In the genomic region with DNA sequence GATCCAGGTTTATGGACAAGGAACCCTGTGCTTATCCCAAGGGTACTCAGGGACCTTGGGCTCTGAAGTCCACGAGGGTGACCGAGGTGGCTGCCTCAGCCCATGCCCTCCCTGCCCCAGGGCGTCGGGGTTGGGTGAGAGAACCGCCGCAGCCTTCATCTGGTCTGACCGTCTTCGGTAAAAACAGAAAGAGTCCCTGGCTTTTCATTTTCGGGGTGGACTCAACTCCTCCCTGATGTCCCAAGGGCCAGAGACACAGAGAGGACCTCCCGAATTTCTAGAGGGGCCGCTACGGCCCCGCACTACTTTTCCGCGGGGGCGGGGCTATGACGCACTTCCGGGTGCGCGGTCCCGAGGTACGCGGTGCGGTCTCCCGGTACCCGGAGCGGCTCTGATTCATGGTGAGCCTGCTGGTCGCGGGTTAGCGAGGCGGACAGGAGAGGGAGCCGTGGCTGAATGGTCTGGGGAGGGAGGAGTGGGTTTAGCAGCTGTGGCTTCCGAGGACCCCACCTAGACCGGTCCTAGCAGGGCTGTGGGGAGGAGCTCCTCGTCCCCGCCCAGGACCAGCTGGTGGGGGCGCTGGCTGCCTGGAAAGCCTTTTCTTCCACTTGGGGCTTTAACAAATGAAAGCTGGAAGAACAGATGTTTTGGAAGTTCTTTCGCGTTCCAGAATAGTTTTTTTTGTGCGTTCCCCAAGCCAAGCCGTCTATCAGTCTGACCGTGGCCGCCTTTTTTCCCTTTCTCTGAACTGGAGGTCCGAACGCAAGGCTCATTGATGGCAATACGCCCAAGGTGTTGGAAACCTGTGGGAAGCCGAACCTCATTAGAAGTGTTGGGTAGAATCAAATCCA, we compare ENCODE assay signal across 1 cellular context.
TF ChIP-seq lines count a peak whose summit lies in the region.

A gene (plus strand): TSS at position 334 of the 851 bp plus-strand sequence. CDS start 7,233 bp downstream, outside the sequence.

TF ChIP-seq in K562, 482 proteins besides CTCF, POLR2A, EP300 and RAD21 (continued from another document and continues in another):
- 0 out of 4 replicates have a peak, but pooled peaks of 1 of the 2 experiments have one; percentile 26 for TF ChIP-seq NONO (IDR thresholded peaks at IDR 0.05; ENCODE audit: low read depth in 2 of 2, low read length in 1 of 2)
- TF ChIP-seq GABPA (tag; conservative IDR thresholded peaks at IDR 0.05; ENCODE audit: low read depth) = peak; percentile 97
- TF ChIP-seq FOSL1 (tag; conservative IDR thresholded peaks at IDR 0.05) = peak; percentile 62; the same call in 1 of the 2 replicates
- TF ChIP-seq SAFB (IDR thresholded peaks at IDR 0.05; ENCODE audit: borderline replicate concordance, low read depth, low read length) = no peak
- no peak for TF ChIP-seq CHD4 (IDR thresholded peaks at IDR 0.05; ENCODE audit: insufficient read depth, insufficient replicate concordance, low read depth, low read length, poor library complexity, severe bottlenecking)
- TF ChIP-seq ZNF239 (CRISPR knock-in tag; IDR thresholded peaks at IDR 0.05) = no peak
- TF ChIP-seq NR2C2 (CRISPR knock-in tag; IDR thresholded peaks at IDR 0.05) = no peak
- TF ChIP-seq NR2C2 (tag; IDR thresholded peaks at IDR 0.05) = peak; percentile 67
- TF ChIP-seq XRCC3 (IDR thresholded peaks at IDR 0.05) = no peak
- TF ChIP-seq PML (IDR thresholded peaks at IDR 0.05; ENCODE audit: low read length) = peak; percentile 76; the same call in 1 of the 2 replicates
- peak; percentile 50; the same call in 1 of the 2 replicates for TF ChIP-seq POLR2H (tag; IDR thresholded peaks at IDR 0.05; ENCODE audit: low read depth)
- TF ChIP-seq, protein P1, sequence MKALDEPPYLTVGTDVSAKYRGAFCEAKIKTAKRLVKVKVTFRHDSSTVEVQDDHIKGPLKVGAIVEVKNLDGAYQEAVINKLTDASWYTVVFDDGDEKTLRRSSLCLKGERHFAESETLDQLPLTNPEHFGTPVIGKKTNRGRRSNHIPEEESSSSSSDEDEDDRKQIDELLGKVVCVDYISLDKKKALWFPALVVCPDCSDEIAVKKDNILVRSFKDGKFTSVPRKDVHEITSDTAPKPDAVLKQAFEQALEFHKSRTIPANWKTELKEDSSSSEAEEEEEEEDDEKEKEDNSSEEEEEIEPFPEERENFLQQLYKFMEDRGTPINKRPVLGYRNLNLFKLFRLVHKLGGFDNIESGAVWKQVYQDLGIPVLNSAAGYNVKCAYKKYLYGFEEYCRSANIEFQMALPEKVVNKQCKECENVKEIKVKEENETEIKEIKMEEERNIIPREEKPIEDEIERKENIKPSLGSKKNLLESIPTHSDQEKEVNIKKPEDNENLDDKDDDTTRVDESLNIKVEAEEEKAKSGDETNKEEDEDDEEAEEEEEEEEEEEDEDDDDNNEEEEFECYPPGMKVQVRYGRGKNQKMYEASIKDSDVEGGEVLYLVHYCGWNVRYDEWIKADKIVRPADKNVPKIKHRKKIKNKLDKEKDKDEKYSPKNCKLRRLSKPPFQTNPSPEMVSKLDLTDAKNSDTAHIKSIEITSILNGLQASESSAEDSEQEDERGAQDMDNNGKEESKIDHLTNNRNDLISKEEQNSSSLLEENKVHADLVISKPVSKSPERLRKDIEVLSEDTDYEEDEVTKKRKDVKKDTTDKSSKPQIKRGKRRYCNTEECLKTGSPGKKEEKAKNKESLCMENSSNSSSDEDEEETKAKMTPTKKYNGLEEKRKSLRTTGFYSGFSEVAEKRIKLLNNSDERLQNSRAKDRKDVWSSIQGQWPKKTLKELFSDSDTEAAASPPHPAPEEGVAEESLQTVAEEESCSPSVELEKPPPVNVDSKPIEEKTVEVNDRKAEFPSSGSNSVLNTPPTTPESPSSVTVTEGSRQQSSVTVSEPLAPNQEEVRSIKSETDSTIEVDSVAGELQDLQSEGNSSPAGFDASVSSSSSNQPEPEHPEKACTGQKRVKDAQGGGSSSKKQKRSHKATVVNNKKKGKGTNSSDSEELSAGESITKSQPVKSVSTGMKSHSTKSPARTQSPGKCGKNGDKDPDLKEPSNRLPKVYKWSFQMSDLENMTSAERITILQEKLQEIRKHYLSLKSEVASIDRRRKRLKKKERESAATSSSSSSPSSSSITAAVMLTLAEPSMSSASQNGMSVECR (CRISPR knock-in tag; IDR thresholded peaks at IDR 0.05) = peak; percentile 83
- TF ChIP-seq, protein P2, sequence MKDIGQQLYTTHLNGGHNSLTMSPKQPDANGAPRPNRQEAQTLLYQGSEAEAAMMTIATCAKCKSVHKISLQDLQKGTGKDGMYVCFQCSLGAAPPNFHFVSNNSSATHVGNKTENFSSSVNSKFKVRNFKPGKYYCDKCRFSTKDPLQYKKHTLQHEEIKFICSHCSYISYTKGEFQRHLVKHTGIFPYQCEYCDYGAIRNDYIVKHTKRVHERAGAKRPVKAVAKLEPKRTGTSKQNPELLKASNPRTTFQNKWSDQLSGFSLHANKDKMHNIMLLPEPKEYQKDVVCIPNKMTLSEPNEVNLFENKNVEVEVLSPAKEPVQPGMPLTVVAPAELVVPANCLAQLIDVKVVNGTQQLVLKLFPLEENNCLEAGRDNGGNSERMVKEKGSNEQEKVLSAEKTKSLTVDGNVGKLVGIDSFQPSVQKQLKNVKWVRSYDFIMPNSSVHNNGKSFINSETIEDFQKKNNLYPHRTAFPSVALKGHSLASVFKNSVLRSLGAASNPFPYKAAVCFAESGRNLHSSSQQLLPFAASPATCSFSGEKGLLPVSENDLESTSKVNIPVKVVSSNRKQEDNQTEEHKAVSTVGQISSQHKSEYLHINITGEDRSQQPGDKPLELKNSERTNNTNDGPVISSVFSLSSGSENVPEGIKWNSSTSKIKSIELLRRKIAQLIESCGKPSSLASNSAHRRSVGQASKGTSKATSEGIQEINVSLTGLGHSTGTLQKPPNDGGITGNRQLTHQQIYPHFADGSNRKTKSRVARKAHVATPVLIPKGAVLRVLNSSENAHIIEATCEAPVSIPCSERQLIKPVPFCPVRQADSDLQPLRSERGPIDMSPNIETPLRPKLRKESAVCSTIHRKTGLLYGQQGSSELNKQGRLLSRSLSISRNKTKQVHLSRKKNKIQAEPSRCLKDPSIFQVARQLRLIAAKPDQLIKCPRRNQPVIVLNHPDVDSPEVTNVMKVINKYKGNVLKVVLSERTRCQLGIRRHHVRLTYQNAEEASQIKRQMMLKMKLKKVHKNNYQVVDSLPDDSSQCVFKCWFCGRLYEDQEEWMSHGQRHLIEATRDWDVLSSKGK (CRISPR knock-in tag; IDR thresholded peaks at IDR 0.05) = no peak
- peak; percentile 43; the same call in 1 of the 2 replicates for TF ChIP-seq TARDBP (IDR thresholded peaks at IDR 0.05)
- peak; percentile 96 for TF ChIP-seq HDAC2 (IDR thresholded peaks at IDR 0.05)
- no peak for TF ChIP-seq TAF7 (tag; IDR thresholded peaks at IDR 0.05)
- TF ChIP-seq, protein P3, sequence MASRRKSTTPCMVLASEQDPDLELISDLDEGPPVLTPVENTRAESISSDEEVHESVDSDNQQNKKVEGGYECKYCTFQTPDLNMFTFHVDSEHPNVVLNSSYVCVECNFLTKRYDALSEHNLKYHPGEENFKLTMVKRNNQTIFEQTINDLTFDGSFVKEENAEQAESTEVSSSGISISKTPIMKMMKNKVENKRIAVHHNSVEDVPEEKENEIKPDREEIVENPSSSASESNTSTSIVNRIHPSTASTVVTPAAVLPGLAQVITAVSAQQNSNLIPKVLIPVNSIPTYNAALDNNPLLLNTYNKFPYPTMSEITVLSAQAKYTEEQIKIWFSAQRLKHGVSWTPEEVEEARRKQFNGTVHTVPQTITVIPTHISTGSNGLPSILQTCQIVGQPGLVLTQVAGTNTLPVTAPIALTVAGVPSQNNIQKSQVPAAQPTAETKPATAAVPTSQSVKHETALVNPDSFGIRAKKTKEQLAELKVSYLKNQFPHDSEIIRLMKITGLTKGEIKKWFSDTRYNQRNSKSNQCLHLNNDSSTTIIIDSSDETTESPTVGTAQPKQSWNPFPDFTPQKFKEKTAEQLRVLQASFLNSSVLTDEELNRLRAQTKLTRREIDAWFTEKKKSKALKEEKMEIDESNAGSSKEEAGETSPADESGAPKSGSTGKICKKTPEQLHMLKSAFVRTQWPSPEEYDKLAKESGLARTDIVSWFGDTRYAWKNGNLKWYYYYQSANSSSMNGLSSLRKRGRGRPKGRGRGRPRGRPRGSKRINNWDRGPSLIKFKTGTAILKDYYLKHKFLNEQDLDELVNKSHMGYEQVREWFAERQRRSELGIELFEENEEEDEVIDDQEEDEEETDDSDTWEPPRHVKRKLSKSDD (conservative IDR thresholded peaks at IDR 0.05; ENCODE audit: low read length) = no peak
- no peak for TF ChIP-seq ZNF24 (IDR thresholded peaks at IDR 0.05)
- no peak for TF ChIP-seq GTF2A2 (tag; IDR thresholded peaks at IDR 0.05)
- TF ChIP-seq CREB1 (IDR thresholded peaks at IDR 0.05) = peak; percentile 94
- TF ChIP-seq CREB1 (CRISPR knock-in tag; IDR thresholded peaks at IDR 0.05) = peak; percentile 94
- TF ChIP-seq, protein P4, sequence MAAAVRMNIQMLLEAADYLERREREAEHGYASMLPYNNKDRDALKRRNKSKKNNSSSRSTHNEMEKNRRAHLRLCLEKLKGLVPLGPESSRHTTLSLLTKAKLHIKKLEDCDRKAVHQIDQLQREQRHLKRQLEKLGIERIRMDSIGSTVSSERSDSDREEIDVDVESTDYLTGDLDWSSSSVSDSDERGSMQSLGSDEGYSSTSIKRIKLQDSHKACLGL (CRISPR knock-in tag; IDR thresholded peaks at IDR 0.05; ENCODE audit: borderline replicate concordance, poor library complexity, severe bottlenecking) = no peak
- TF ChIP-seq, protein P5, sequence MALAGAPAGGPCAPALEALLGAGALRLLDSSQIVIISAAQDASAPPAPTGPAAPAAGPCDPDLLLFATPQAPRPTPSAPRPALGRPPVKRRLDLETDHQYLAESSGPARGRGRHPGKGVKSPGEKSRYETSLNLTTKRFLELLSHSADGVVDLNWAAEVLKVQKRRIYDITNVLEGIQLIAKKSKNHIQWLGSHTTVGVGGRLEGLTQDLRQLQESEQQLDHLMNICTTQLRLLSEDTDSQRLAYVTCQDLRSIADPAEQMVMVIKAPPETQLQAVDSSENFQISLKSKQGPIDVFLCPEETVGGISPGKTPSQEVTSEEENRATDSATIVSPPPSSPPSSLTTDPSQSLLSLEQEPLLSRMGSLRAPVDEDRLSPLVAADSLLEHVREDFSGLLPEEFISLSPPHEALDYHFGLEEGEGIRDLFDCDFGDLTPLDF (CRISPR knock-in tag; IDR thresholded peaks at IDR 0.05) = 0 out of 2 replicates have a peak, but pooled peaks have one; percentile 31
- no peak for TF ChIP-seq PPARD (CRISPR knock-in tag; IDR thresholded peaks at IDR 0.05)
- peak in 1 of 2 experiments; percentile 98; a peak in 2 of 4 replicates for TF ChIP-seq HDAC1 (IDR thresholded peaks at IDR 0.05)
- peak; percentile 95 for TF ChIP-seq SIN3B (IDR thresholded peaks at IDR 0.05; ENCODE audit: low read depth)
- TF ChIP-seq, protein P6, sequence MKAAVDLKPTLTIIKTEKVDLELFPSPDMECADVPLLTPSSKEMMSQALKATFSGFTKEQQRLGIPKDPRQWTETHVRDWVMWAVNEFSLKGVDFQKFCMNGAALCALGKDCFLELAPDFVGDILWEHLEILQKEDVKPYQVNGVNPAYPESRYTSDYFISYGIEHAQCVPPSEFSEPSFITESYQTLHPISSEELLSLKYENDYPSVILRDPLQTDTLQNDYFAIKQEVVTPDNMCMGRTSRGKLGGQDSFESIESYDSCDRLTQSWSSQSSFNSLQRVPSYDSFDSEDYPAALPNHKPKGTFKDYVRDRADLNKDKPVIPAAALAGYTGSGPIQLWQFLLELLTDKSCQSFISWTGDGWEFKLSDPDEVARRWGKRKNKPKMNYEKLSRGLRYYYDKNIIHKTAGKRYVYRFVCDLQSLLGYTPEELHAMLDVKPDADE (conservative IDR thresholded peaks at IDR 0.05; ENCODE audit: control insufficient read depth, low read depth, low read length) = peak; percentile 67; the same call in 1 of the 2 replicates
- TF ChIP-seq TRIM28 (IDR thresholded peaks at IDR 0.05) = peak; percentile 58; the same call in 1 of the 2 replicates
- TF ChIP-seq LCOR (CRISPR knock-in tag; IDR thresholded peaks at IDR 0.05) = peak; percentile 57; the same call in 1 of the 2 replicates
- TF ChIP-seq, protein P7, sequence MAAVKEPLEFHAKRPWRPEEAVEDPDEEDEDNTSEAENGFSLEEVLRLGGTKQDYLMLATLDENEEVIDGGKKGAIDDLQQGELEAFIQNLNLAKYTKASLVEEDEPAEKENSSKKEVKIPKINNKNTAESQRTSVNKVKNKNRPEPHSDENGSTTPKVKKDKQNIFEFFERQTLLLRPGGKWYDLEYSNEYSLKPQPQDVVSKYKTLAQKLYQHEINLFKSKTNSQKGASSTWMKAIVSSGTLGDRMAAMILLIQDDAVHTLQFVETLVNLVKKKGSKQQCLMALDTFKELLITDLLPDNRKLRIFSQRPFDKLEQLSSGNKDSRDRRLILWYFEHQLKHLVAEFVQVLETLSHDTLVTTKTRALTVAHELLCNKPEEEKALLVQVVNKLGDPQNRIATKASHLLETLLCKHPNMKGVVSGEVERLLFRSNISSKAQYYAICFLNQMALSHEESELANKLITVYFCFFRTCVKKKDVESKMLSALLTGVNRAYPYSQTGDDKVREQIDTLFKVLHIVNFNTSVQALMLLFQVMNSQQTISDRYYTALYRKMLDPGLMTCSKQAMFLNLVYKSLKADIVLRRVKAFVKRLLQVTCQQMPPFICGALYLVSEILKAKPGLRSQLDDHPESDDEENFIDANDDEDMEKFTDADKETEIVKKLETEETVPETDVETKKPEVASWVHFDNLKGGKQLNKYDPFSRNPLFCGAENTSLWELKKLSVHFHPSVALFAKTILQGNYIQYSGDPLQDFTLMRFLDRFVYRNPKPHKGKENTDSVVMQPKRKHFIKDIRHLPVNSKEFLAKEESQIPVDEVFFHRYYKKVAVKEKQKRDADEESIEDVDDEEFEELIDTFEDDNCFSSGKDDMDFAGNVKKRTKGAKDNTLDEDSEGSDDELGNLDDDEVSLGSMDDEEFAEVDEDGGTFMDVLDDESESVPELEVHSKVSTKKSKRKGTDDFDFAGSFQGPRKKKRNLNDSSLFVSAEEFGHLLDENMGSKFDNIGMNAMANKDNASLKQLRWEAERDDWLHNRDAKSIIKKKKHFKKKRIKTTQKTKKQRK (IDR thresholded peaks at IDR 0.05; ENCODE audit: borderline replicate concordance, low read depth, low read length) = 0 out of 2 replicates have a peak, but pooled peaks have one; percentile 21
- TF ChIP-seq ZNF384 (IDR thresholded peaks at IDR 0.05; ENCODE audit: low read depth, low read length) = 0 out of 2 replicates have a peak, but pooled peaks have one; percentile 16
- no peak for TF ChIP-seq SMAD1 (IDR thresholded peaks at IDR 0.05; ENCODE audit: low read depth, low read length, partially characterized antibody)
- peak; percentile 79 for TF ChIP-seq SP1 (CRISPR knock-in tag; IDR thresholded peaks at IDR 0.05)
- no peak for TF ChIP-seq CBX8 (IDR thresholded peaks at IDR 0.05; ENCODE audit: borderline replicate concordance, extremely low read depth, low read depth, low read length, poor library complexity, severe bottlenecking)
- no peak for TF ChIP-seq FOXK1 (CRISPR knock-in tag; IDR thresholded peaks at IDR 0.05; ENCODE audit: borderline replicate concordance)
- peak; percentile 96 for TF ChIP-seq MTA1 (IDR thresholded peaks at IDR 0.05; ENCODE audit: borderline replicate concordance)
